Comparison of ENCODE assay signal across 8 cellular contexts in genomic region chr1:16206547-16207317, GRCh38. TPM values are rescaled to one million over a fixed set of nuclear protein-coding genes. Genes with fewer than 3 reads are reported as not detected.
A peak's percentile ranks its signal among the peaks of the same experiment; 100 is the strongest.
DNase-seq lines count a peak whose midpoint lies in the region; ATAC-seq and TF ChIP-seq lines count a peak whose summit lies in the region.

No MANE protein-coding gene starts in this region.

- peaks cover 14% of the 10 kb centered on the region for H3K4me1 Mint-ChIP-seq in activated T-cell treated with anti-CD3 and anti-CD28 coated beads, Interleukin-2, amount 50 U/mL, for 24 hours (ENCODE audit: low read depth)

- peak; percentile 26 for TF ChIP-seq POLR2A in esophagus muscularis mucosa (IDR thresholded peaks at IDR 0.05; ENCODE audit: low read depth)

- H3K27me3 ChIP-seq in esophagus muscularis mucosa = no peaks in the 10 kb centered on the region

- TF ChIP-seq RAD21 in Ishikawa (IDR thresholded peaks at IDR 0.05; ENCODE audit: low read depth) = peak; percentile 5; the same call in 1 of the 2 replicates

- under 1% methylated on average over 24 of the region's 87 CpGs for WGBS in esophagus muscularis mucosa

- no peak; the same call in 1 of the 2 replicates for TF ChIP-seq EP300 in Ishikawa (IDR thresholded peaks at IDR 0.05; ENCODE audit: borderline replicate concordance)
- TF ChIP-seq EP300 in esophagus muscularis mucosa (IDR thresholded peaks at IDR 0.05) = no peak

- H3K4me3 ChIP-seq in esophagus muscularis mucosa = peak overlapping the region; percentile 54 to 67 (median 62)

- peak overlapping the region; percentile 96 for H3K27ac Mint-ChIP-seq in activated T-cell treated with anti-CD3 and anti-CD28 coated beads, Interleukin-2, amount 50 U/mL, for 24 hours

- peaks cover 10 to 28% (median 23%) of the 10 kb centered on the region in 4 donors for H3K4me1 ChIP-seq in esophagus muscularis mucosa

- H3K36me3 ChIP-seq in esophagus muscularis mucosa = peaks cover 0 to 9% (median 4%) of the 10 kb centered on the region in 4 donors

- intact Hi-C loops in esophagus muscularis mucosa (cut with DNase I) = loop anchor here (5.0 kb wide), 2 partner anchors 41 to 156 kb away; no protein-coding TSS in a partner anchor

- no peaks in the 10 kb centered on the region for H3K9me3 Mint-ChIP-seq in activated T-cell treated with anti-CD3 and anti-CD28 coated beads, Interleukin-2, amount 50 U/mL, for 24 hours

- H3K9me3 ChIP-seq in esophagus muscularis mucosa = no peaks in the 10 kb centered on the region

- H3K4me3 Mint-ChIP-seq in activated T-cell treated with anti-CD3 and anti-CD28 coated beads, Interleukin-2, amount 50 U/mL, for 24 hours = peak overlapping the region; percentile 81

- DNase-seq in DMS 273 (lab: John Stamatoyannopoulos, UW; ENCODE audit: unreplicated experiment) = peak; percentile 98
- DNase-seq in OCI-M1 (lab: John Stamatoyannopoulos, UW) = peak; percentile 98
- peak; percentile 95 for DNase-seq in activated T-cell treated with anti-CD3 and anti-CD28 coated beads, Interleukin-2, amount 50 U/mL, for 24 hours
- peak; percentile 98 for DNase-seq in esophagus muscularis mucosa (ENCODE audit: extremely low spot score)
- DNase-seq in myocyte (ENCODE audit: low read depth) = peak; percentile 96
- DNase-seq in stimulated activated CD8-positive, alpha-beta memory T cell treated with anti-CD3 and anti-CD28 coated beads, Interleukin-7, amount 100 ng/mL, for 24 hours (ENCODE audit: low read depth) = peak; percentile 85

- H3K27me3 Mint-ChIP-seq in activated T-cell treated with anti-CD3 and anti-CD28 coated beads, Interleukin-2, amount 50 U/mL, for 24 hours = no peaks in the 10 kb centered on the region

- peaks cover 4% of the 10 kb centered on the region for H3K36me3 Mint-ChIP-seq in activated T-cell treated with anti-CD3 and anti-CD28 coated beads, Interleukin-2, amount 50 U/mL, for 24 hours (ENCODE audit: low read depth)

- H3K27ac ChIP-seq in esophagus muscularis mucosa (replicated peaks in 1 of 4) = peak overlapping the region; percentile 80 to 96 (median 92)

- peak; percentile 81 for ATAC-seq in GM21529 (IDR thresholded peaks at IDR 0.05; ENCODE audit: unreplicated experiment)

- TF ChIP-seq CTCF in esophagus muscularis mucosa (IDR thresholded peaks at IDR 0.05) = no peak

TF ChIP-seq in Ishikawa, 13 proteins besides CTCF, POLR2A, EP300 and RAD21:
- TF ChIP-seq CEBPB (IDR thresholded peaks at IDR 0.05) (no peak), TAF1 (IDR thresholded peaks at IDR 0.05; ENCODE audit: low read depth) (no peak; the same call in none of the 2 replicates), YY1 (IDR thresholded peaks at IDR 0.05; ENCODE audit: low read depth) (no peak), TCF12 (IDR thresholded peaks at IDR 0.05; ENCODE audit: low read depth) (peak; percentile 20; the same call in 1 of the 2 replicates), ZBTB7A (IDR thresholded peaks at IDR 0.05; ENCODE audit: low read depth) (no peak; the same call in 1 of the 2 replicates), EGR1 (IDR thresholded peaks at IDR 0.05) (no peak), MAX (IDR thresholded peaks at IDR 0.05) (peak; percentile 91), NFIC (IDR thresholded peaks at IDR 0.05) (no peak; the same call in 1 of the 2 replicates), CREB1 (IDR thresholded peaks at IDR 0.05; ENCODE audit: low read depth) (no peak), FOXM1 (IDR thresholded peaks at IDR 0.05; ENCODE audit: borderline replicate concordance, low read depth) (no peak), TEAD4 (IDR thresholded peaks at IDR 0.05) (no peak), REST (IDR thresholded peaks at IDR 0.05; ENCODE audit: low read depth) (no peak)

RNA-seq across cellular contexts. Expression of gene ARHGEF19, which starts 5.7 kb away (rescaled TPM):
- 1 to 10 TPM; 3.3 to 4.6 (median 3.9) TPM for total RNA-seq in esophagus muscularis mucosa
- total RNA-seq in myocyte = 0.31 and 0.67 TPM in 2 replicates
- 1.2 TPM for polyA plus RNA-seq in myocyte (2012)

RNA-seq across cellular contexts. Expression of gene CPLANE2, which starts 30.3 kb away (rescaled TPM):
- total RNA-seq in esophagus muscularis mucosa (10 to 100 TPM in 2 of 4 donors, 1 to 10 TPM in 2; 7.5 to 26.0 (median 12.2) TPM), myocyte (11.3 and 16.3 TPM in 2 replicates)
- 12.0 TPM for polyA plus RNA-seq in myocyte (2012)

RNA-seq across cellular contexts. Expression of gene EPHA2, which starts 50.9 kb away (rescaled TPM):
- total RNA-seq in esophagus muscularis mucosa = 10 to 100 TPM in 2 of 4 donors, 1 to 10 TPM in 2; 5.8 to 15.7 (median 11.3) TPM
- 18.1 and 25.2 TPM in 2 replicates for total RNA-seq in myocyte
- 32.6 TPM for polyA plus RNA-seq in myocyte (2012)

Comparison
In these comparisons a context has a peak if more than half of its experiments do, and no peak if none do; other contexts are left out.
1. Peak in every context shown above with its lines: DNase-seq, ATAC-seq, H3K4me3 ChIP-seq and H3K27ac ChIP-seq.